Comparison of ENCODE assay signal across 8 cellular contexts in genomic region chr10:124642076-124642710, GRCh38.
DNase-seq lines count a peak whose midpoint lies in the region; ATAC-seq and TF ChIP-seq lines count a peak whose summit lies in the region.

No MANE protein-coding gene starts in this region.

- H3K27ac ChIP-seq in CD8-positive, alpha-beta memory T cell (ENCODE audit: low read depth, low read length): peak overlapping the region; percentile 64
- H3K27ac ChIP-seq in neural cell (ENCODE audit: low read length): peak overlapping the region; percentile 62

- H3K79me2 ChIP-seq in neural cell (replicated peaks; ENCODE audit: insufficient read depth, low read length): no peaks in the 10 kb centered on the region

- no peak overlapping the region for H3K4me2 ChIP-seq in neural cell (ENCODE audit: low read length)

- POLR2A ChIA-PET in CD8-positive, alpha-beta memory T cell (lab: Charles Lee): no interaction called here

- H3K4me1 Mint-ChIP-seq in CD8-positive, alpha-beta memory T cell: peaks cover 80 to 99% (median 91%) of the 10 kb centered on the region in 3 donors
- peaks cover 72 to 78% of the 10 kb centered on the region in 2 donors for H3K4me1 Mint-ChIP-seq in effector memory CD8-positive, alpha-beta T cell (ENCODE audit: low read depth in 2 of 2)

- DNase-seq in CD8-positive, alpha-beta memory T cell: no peak
- DNase-seq in NB4 (ENCODE audit: low read depth): peak; percentile 78
- no peak for DNase-seq in effector memory CD8-positive, alpha-beta T cell
- DNase-seq in activated CD4-positive, alpha-beta T cell treated with anti-CD3 and anti-CD28 coated beads, Interleukin-2, amount 50 U/mL, for 4 hours: no peak
- DNase-seq in D341Med (ENCODE audit: low spot score): no peak

- H3K4me3 Mint-ChIP-seq in CD8-positive, alpha-beta memory T cell: peak overlapping the region in 4 of 7 donors; percentile 37 to 83 (median 80)
- peak overlapping the region; percentile 86 to 87 for H3K4me3 Mint-ChIP-seq in effector memory CD8-positive, alpha-beta T cell

- H3K27ac Mint-ChIP-seq in CD8-positive, alpha-beta memory T cell: peak overlapping the region; percentile 96 to 99 (median 98)
- H3K27ac Mint-ChIP-seq in effector memory CD8-positive, alpha-beta T cell: peak overlapping the region; percentile 99 to 100

- H2AFZ ChIP-seq in neural cell (ENCODE audit: low read depth, low read length): no peak overlapping the region

- H3K4me1 ChIP-seq in CD8-positive, alpha-beta memory T cell (ENCODE audit: insufficient read depth, low read length): peaks cover 82% of the 10 kb centered on the region

- H3K9me3 Mint-ChIP-seq in CD8-positive, alpha-beta memory T cell: no peaks in the 10 kb centered on the region
- no peaks in the 10 kb centered on the region for H3K9me3 Mint-ChIP-seq in effector memory CD8-positive, alpha-beta T cell

- CTCF ChIA-PET in CD8-positive, alpha-beta memory T cell (lab: Charles Lee): interaction anchor here (0.7 to 5.4 kb wide), 4 partner anchors 29 to 99 kb away, joined by 3 to 24 read pairs (median 4); no protein-coding TSS in a partner anchor

- H3K9me2 ChIP-seq in neural cell (ENCODE audit: insufficient read depth, low read length): no peaks in the 10 kb centered on the region

- no peak for TF ChIP-seq RAD21 in neural cell (conservative IDR thresholded peaks at IDR 0.05)

- TF ChIP-seq POLR2A in NB4 (IDR thresholded peaks at IDR 0.05; ENCODE audit: extremely low read depth, insufficient read length): no peak

- no peak overlapping the region for H3K4me3 ChIP-seq in CD8-positive, alpha-beta memory T cell (ENCODE audit: low read length)
- H3K4me3 ChIP-seq in NB4 (ENCODE audit: low read depth, low read length) (peak overlapping the region; percentile 38), neural cell (ENCODE audit: low read length) (peak overlapping the region; percentile 52)

- TF ChIP-seq EP300 in neural cell (conservative IDR thresholded peaks at IDR 0.05; ENCODE audit: poor library complexity, severe bottlenecking): no peak

- H3K27me3 Mint-ChIP-seq in CD8-positive, alpha-beta memory T cell: peaks cover 0 to 1% of the 10 kb centered on the region in 2 donors
- H3K27me3 Mint-ChIP-seq in effector memory CD8-positive, alpha-beta T cell: no peaks in the 10 kb centered on the region

- no peaks in the 10 kb centered on the region for H4K20me1 ChIP-seq in neural cell (ENCODE audit: insufficient read depth)

- no peaks in the 10 kb centered on the region for H3K27me3 ChIP-seq in CD8-positive, alpha-beta memory T cell (ENCODE audit: insufficient read depth, low read length, poor library complexity, severe bottlenecking)
- no peaks in the 10 kb centered on the region for H3K27me3 ChIP-seq in neural cell (ENCODE audit: insufficient read depth, low read depth, low read length)

- TF ChIP-seq CTCF in NB4 (IDR thresholded peaks at IDR 0.05; ENCODE audit: low read depth, low read length) (no peak), neural cell (IDR thresholded peaks at IDR 0.05; ENCODE audit: poor library complexity, severe bottlenecking) (no peak)

- H3K9ac ChIP-seq in neural cell (ENCODE audit: low read length): peak overlapping the region; percentile 49

- H3K36me3 ChIP-seq in CD8-positive, alpha-beta memory T cell (ENCODE audit: insufficient read depth, low read length): no peaks in the 10 kb centered on the region
- H3K36me3 ChIP-seq in neural cell (ENCODE audit: insufficient read depth, low read length): no peaks in the 10 kb centered on the region

- ATAC-seq in effector memory CD8-positive, alpha-beta T cell (replicated peaks): peak; percentile 12
- ATAC-seq in GM21515 (IDR thresholded peaks at IDR 0.05; ENCODE audit: unreplicated experiment) (no peak), HG03378 (IDR thresholded peaks at IDR 0.05; ENCODE audit: unreplicated experiment) (no peak)

- H3K9me3 ChIP-seq in CD8-positive, alpha-beta memory T cell (ENCODE audit: low read length): no peaks in the 10 kb centered on the region
- H3K9me3 ChIP-seq in neural cell (ENCODE audit: low read length): no peaks in the 10 kb centered on the region

- H3K36me3 Mint-ChIP-seq in CD8-positive, alpha-beta memory T cell: peaks cover 0 to 32% (median 1%) of the 10 kb centered on the region in 3 donors
- peaks cover 43% of the 10 kb centered on the region for H3K36me3 Mint-ChIP-seq in effector memory CD8-positive, alpha-beta T cell (ENCODE audit: insufficient read depth)

- no peaks in the 10 kb centered on the region for H3F3A ChIP-seq in neural cell (ENCODE audit: insufficient read depth, low read length, poor library complexity, severe bottlenecking)

TF ChIP-seq in neural cell, 6 proteins besides CTCF, POLR2A, EP300 and RAD21:
- TF ChIP-seq MXI1 (conservative IDR thresholded peaks at IDR 0.05; ENCODE audit: poor library complexity, severe bottlenecking): no peak
- no peak for TF ChIP-seq POLR2AphosphoS5 (IDR thresholded peaks at IDR 0.05)
- TF ChIP-seq REST (IDR thresholded peaks at IDR 0.05; ENCODE audit: borderline replicate concordance): no peak
- no peak for TF ChIP-seq EZH2 (IDR thresholded peaks at IDR 0.05; ENCODE audit: borderline replicate concordance, insufficient read depth, low read length, poor library complexity, severe bottlenecking)
- no peak for TF ChIP-seq SMC3 (conservative IDR thresholded peaks at IDR 0.05; ENCODE audit: poor library complexity)
- no peak for TF ChIP-seq TAF1 (IDR thresholded peaks at IDR 0.05; ENCODE audit: low read depth)
